In genomic region chr2:20421988-20422678, GRCh38 we compare ENCODE assay signal across 8 cellular contexts. TPM values are rescaled to one million over a fixed set of nuclear protein-coding genes. Genes with fewer than 3 reads are reported as not detected.
DNase-seq lines count a peak whose midpoint lies in the region; ATAC-seq and TF ChIP-seq lines count a peak whose summit lies in the region.

No MANE protein-coding gene starts in this region.

- intact Hi-C loops in posterior cingulate gyrus (cut with DNase I): loop anchor here (2.0 kb wide), 1 partner anchor 43 kb away; no protein-coding TSS in a partner anchor

- H3K4me3 ChIP-seq in AG10803 (ENCODE audit: low read length): no peak overlapping the region
- no peak overlapping the region for H3K4me3 ChIP-seq in SJCRH30
- no peak overlapping the region for H3K4me3 ChIP-seq in gastroesophageal sphincter

- TF ChIP-seq EP300 in gastroesophageal sphincter (IDR thresholded peaks at IDR 0.05): no peak

- no peak for TF ChIP-seq POLR2A in gastroesophageal sphincter (IDR thresholded peaks at IDR 0.05)

- peaks cover 36% of the 10 kb centered on the region for H3K4me1 ChIP-seq in SJCRH30
- peaks cover 0 to 75% (median 42%) of the 10 kb centered on the region in 3 donors for H3K4me1 ChIP-seq in gastroesophageal sphincter

- WGBS in gastroesophageal sphincter (ENCODE audit: low coverage in 1 of 2), 2 donors: 20 to 50% methylated on average over 1 of the region's 11 CpGs

- ATAC-seq in gastroesophageal sphincter (peak; percentile 86), GM21381 (IDR thresholded peaks at IDR 0.05; ENCODE audit: unreplicated experiment) (no peak), HG03139 (IDR thresholded peaks at IDR 0.05; ENCODE audit: unreplicated experiment) (no peak), GM18498 (IDR thresholded peaks at IDR 0.05; ENCODE audit: unreplicated experiment) (no peak)

- H3K9me3 ChIP-seq in SJCRH30 (replicated peaks) (no peaks in the 10 kb centered on the region), gastroesophageal sphincter (no peaks in the 10 kb centered on the region)

- H3K36me3 ChIP-seq in SJCRH30: no peaks in the 10 kb centered on the region
- H3K36me3 ChIP-seq in gastroesophageal sphincter: no peaks in the 10 kb centered on the region

- TF ChIP-seq CTCF in AG10803 (conservative IDR thresholded peaks at IDR 0.05; ENCODE audit: low read length) (no peak), gastroesophageal sphincter (IDR thresholded peaks at IDR 0.05) (no peak)

- DNase-seq in AG10803 (ENCODE audit: low read depth) (peak; percentile 96), SJCRH30 (peak; percentile 55 to 57), posterior cingulate gyrus (peak in 7 of 10 donors; percentile 36 to 86 (median 44)), T-helper 9 cell (no peak)

- H3K27ac ChIP-seq in SJCRH30 (no peak overlapping the region), gastroesophageal sphincter (peak overlapping the region; percentile 19 to 89 (median 74))

- H3K27me3 ChIP-seq in SJCRH30 (no peaks in the 10 kb centered on the region), gastroesophageal sphincter (no peaks in the 10 kb centered on the region)

RNA-seq across cellular contexts. Expression of gene RHOB, which starts 24.7 kb away (rescaled TPM):
- 138 and 146 TPM in 2 replicates for total RNA-seq in SJCRH30 (2014; rRNA removed; shearing (Covaris generic))
- 1,000 to 10,000 TPM; 1,174 to 1,482 (median 1,322) TPM for total RNA-seq in gastroesophageal sphincter
